ENCODE assay signal across 8 cellular contexts in genomic region chr21:33374080-33374873, GRCh38. TPM values are rescaled to one million over a fixed set of nuclear protein-coding genes. Genes with fewer than 3 reads are reported as not detected.
A peak's percentile ranks its signal among the peaks of the same experiment; 100 is the strongest.
DNase-seq lines count a peak whose midpoint lies in the region; ATAC-seq, FAIRE-seq and TF ChIP-seq lines count a peak whose summit lies in the region.

No MANE protein-coding gene starts in this region.

- H4K20me1 ChIP-seq in HepG2 (ENCODE audit: insufficient read depth, low read length) = no peaks in the 10 kb centered on the region

- DNase-seq in activated T-cell treated with anti-CD3 and anti-CD28 coated beads for 1 hour (ENCODE audit: low read depth) = peak; percentile 51
- DNase-seq in activated T-cell treated with anti-CD3 and anti-CD28 coated beads, Interleukin-2, amount 50 U/mL, for 24 hours = no peak
- DNase-seq in LNCaP clone FGC (ENCODE audit: low read depth) = peak; percentile 35
- DNase-seq in T-helper 1 cell = peak in 4 of 5 donors; percentile 28 to 58 (median 41)
- DNase-seq in caudate nucleus (lab: John Stamatoyannopoulos, UW) = peak in 4 of 61 donors; percentile 4 to 15 (median 7)
- peak; percentile 39 for DNase-seq in HepG2 (ENCODE audit: low spot score)
- peak; percentile 44 to 47 for DNase-seq in suprapubic skin (ENCODE audit: low spot score in 2 of 2)
- DNase-seq in HuH-7.5 (ENCODE audit: low spot score) = no peak

- no TSS peak for BruUV-seq in HepG2 (replicated peaks; lab: Mats Ljungman, UMichigan)

- no peak overlapping the region for H3K27ac Mint-ChIP-seq in activated T-cell treated with anti-CD3 and anti-CD28 coated beads, Interleukin-2, amount 50 U/mL, for 24 hours

- no peaks in the 10 kb centered on the region for H3K27me3 ChIP-seq in HepG2 (ENCODE audit: control insufficient read depth in 1 of 2, insufficient read depth in 2 of 2, low read length in 2 of 2)
- H3K27me3 ChIP-seq in suprapubic skin = no peaks in the 10 kb centered on the region

- no peak overlapping the region for H3K4me2 ChIP-seq in HepG2 (ENCODE audit: low read depth, low read length)

- no peak overlapping the region for H3K4me3 Mint-ChIP-seq in activated T-cell treated with anti-CD3 and anti-CD28 coated beads, Interleukin-2, amount 50 U/mL, for 24 hours

- H3K9me3 ChIP-seq in HepG2 (ENCODE audit: low read length) (no peaks in the 10 kb centered on the region), suprapubic skin (no peaks in the 10 kb centered on the region)

- no peak for TF ChIP-seq POLR2A in HepG2 (IDR thresholded peaks at IDR 0.05; ENCODE audit: insufficient read depth in 1 of 2, low read depth in 2 of 2, low read length in 2 of 2)
- TF ChIP-seq POLR2A in suprapubic skin (IDR thresholded peaks at IDR 0.05) = no peak

- H3K9ac ChIP-seq in HepG2 (ENCODE audit: insufficient read depth, low read depth, low read length) = no peak overlapping the region

- H3K79me2 ChIP-seq in HepG2 (ENCODE audit: insufficient read depth, low read length) = no peaks in the 10 kb centered on the region

- FAIRE-seq in HepG2 (lab: Jason Lieb, UNC) = peak; percentile 72

- H3K4me3 ChIP-seq in LNCaP clone FGC (ENCODE audit: low read depth, low read length) (no peak overlapping the region), HepG2 (replicated peaks in 1 of 3; ENCODE audit: insufficient read depth in 1 of 3, low read depth in 2 of 3, low read length in 3 of 3) (no peak overlapping the region), suprapubic skin (no peak overlapping the region)

- in situ Hi-C loops in HepG2 (cut with HindIII; ENCODE audit: extremely low pct_ligation_motif_present, low pct_unique_long_range_greater_than_20kb) = no loop called here

- CTCF ChIA-PET in HepG2 (lab: Yijun Ruan, JAX; ENCODE audit: low intra/inter-chr PET ratio, low total read pairs) = interaction anchor here (2.3 kb wide), 1 partner anchor 174 kb away, joined by 10 read pairs; no protein-coding TSS in a partner anchor

- peak; percentile 80 for ATAC-seq in HepG2

- no peaks in the 10 kb centered on the region for H3K9me3 Mint-ChIP-seq in activated T-cell treated with anti-CD3 and anti-CD28 coated beads, Interleukin-2, amount 50 U/mL, for 24 hours

- H3K27me3 Mint-ChIP-seq in activated T-cell treated with anti-CD3 and anti-CD28 coated beads, Interleukin-2, amount 50 U/mL, for 24 hours = peaks cover 14% of the 10 kb centered on the region

- TF ChIP-seq CTCF in LNCaP clone FGC (IDR thresholded peaks at IDR 0.05; ENCODE audit: control insufficient read depth, extremely low read depth, insufficient read depth) = peak; percentile 73
- TF ChIP-seq CTCF in HepG2 (CRISPR knock-in tag; IDR thresholded peaks at IDR 0.05) = peak; percentile 71
- TF ChIP-seq CTCF in suprapubic skin (IDR thresholded peaks at IDR 0.05) = peak in 1 of 2 donors; percentile 24

- POLR2A ChIA-PET in HepG2 (lab: Yijun Ruan, JAX) = no interaction called here

- H3K36me3 Mint-ChIP-seq in activated T-cell treated with anti-CD3 and anti-CD28 coated beads, Interleukin-2, amount 50 U/mL, for 24 hours (ENCODE audit: low read depth) = no peaks in the 10 kb centered on the region

- peaks cover 12% of the 10 kb centered on the region for H3K4me1 ChIP-seq in HepG2 (ENCODE audit: insufficient read depth, low read length)
- peaks cover 31% of the 10 kb centered on the region for H3K4me1 ChIP-seq in suprapubic skin

- no peak overlapping the region for H2AFZ ChIP-seq in HepG2 (ENCODE audit: low read length)

- peak overlapping the region; percentile 69 for H3K27ac ChIP-seq in caudate nucleus (ENCODE audit: low read depth, low read length)
- H3K27ac ChIP-seq in HepG2 (ENCODE audit: extremely low read length, insufficient read depth, low read length) = no peak overlapping the region
- peak overlapping the region; percentile 27 for H3K27ac ChIP-seq in suprapubic skin

- 15% methylated on average over 4 of the region's 4 CpGs for WGBS in HepG2 (ENCODE audit: low lambda C conversion rate)
- WGBS in suprapubic skin = 28% methylated on average over 4 of the region's 4 CpGs

- peaks cover 13% of the 10 kb centered on the region for H3K4me1 Mint-ChIP-seq in activated T-cell treated with anti-CD3 and anti-CD28 coated beads, Interleukin-2, amount 50 U/mL, for 24 hours (ENCODE audit: low read depth)

- TF ChIP-seq EP300 in HepG2 (IDR thresholded peaks at IDR 0.05; ENCODE audit: low read depth in 2 of 2, low read length in 2 of 2) (no peak), HepG2 (CRISPR knock-in tag; IDR thresholded peaks at IDR 0.05; ENCODE audit: borderline replicate concordance) (no peak), suprapubic skin (IDR thresholded peaks at IDR 0.05) (no peak)

- intact Hi-C loops in HepG2 (cut with micrococcal nuclease; ENCODE audit: unreplicated experiment) = loop anchor here (1.0 to 10.0 kb wide), 2 partner anchors 175 to 239 kb away; no protein-coding TSS in a partner anchor

- TF ChIP-seq RAD21 in HepG2 (CRISPR knock-in tag; IDR thresholded peaks at IDR 0.05) = no peak

- H3K36me3 ChIP-seq in HepG2 (replicated peaks in 1 of 2; ENCODE audit: control insufficient read depth in 1 of 2, insufficient read depth in 2 of 2, low read length in 2 of 2) (no peaks in the 10 kb centered on the region), suprapubic skin (no peaks in the 10 kb centered on the region)

TF ChIP-seq in HepG2, 621 proteins besides CTCF, POLR2A, EP300 and RAD21:
- TF ChIP-seq MIER2 (CRISPR knock-in tag; IDR thresholded peaks at IDR 0.05) (no peak), STAG1 (CRISPR knock-in tag; IDR thresholded peaks at IDR 0.05) (peak; percentile 85), SMC3 (IDR thresholded peaks at IDR 0.05; ENCODE audit: low read length) (peak; percentile 57)

RNA-seq across cellular contexts. Expression of gene IFNGR2, which starts 28.9 kb away (rescaled TPM):
- total RNA-seq in HepG2 (2016; rRNA removed; fragmentation: Illumina TruSeq; extraction: Trizol) (50.3 and 61.3 TPM in 2 replicates), suprapubic skin (10 to 100 TPM; 47.0 to 75.5 (median 61.0) TPM)
- 140 and 148 TPM in 2 replicates for total RNA-seq in HepG2 (2016; cell fraction: cytosol; rRNA removed; fragmentation: Illumina TruSeq; extraction: Trizol; ENCODE audit: low read depth)
- total RNA-seq in HepG2 (2016; cell fraction: insoluble cytoplasmic fraction; rRNA removed; fragmentation: Illumina TruSeq; extraction: Trizol) = 49.5 and 63.1 TPM in 2 replicates
- total RNA-seq in HepG2 (2016; cell fraction: membrane; rRNA removed; fragmentation: Illumina TruSeq; extraction: Trizol) = 200 and 205 TPM in 2 replicates
- total RNA-seq in HepG2 (2016; cell fraction: nucleus; rRNA removed; fragmentation: Illumina TruSeq; extraction: Trizol) = 31.5 and 38.1 TPM in 2 replicates
- polyA plus RNA-seq in HepG2 (2011; rRNA removed) = 107 and 117 TPM in 2 replicates
- polyA plus RNA-seq in HepG2 (2011; cell fraction: cytosol; rRNA removed) = 81.1 and 96.5 TPM in 2 replicates
- polyA plus RNA-seq in HepG2 (2011; cell fraction: nucleus; rRNA removed) = 29.9 and 35.2 TPM in 2 replicates
- 58.6 and 61.4 TPM in 2 replicates for polyA plus RNA-seq in HepG2 (2012)
- polyA plus RNA-seq in HepG2 (2016; cell fraction: cytosol; fragmentation: Illumina TruSeq; extraction: Trizol; ENCODE audit: low read depth) = 168 and 186 TPM in 2 replicates
- polyA plus RNA-seq in HepG2 (2016; cell fraction: insoluble cytoplasmic fraction; fragmentation: Illumina TruSeq; extraction: Trizol; ENCODE audit: low read depth) = 61.0 and 68.1 TPM in 2 replicates
- 212 and 216 TPM in 2 replicates for polyA plus RNA-seq in HepG2 (2016; cell fraction: membrane; fragmentation: Illumina TruSeq; extraction: Trizol; ENCODE audit: low read depth)
- polyA plus RNA-seq in HepG2 (2016; cell fraction: nucleus; fragmentation: Illumina TruSeq; extraction: Trizol; ENCODE audit: insufficient read depth, low read depth) = 64.8 and 65.1 TPM in 2 replicates
- 86.4 and 152 TPM in 2 replicates for polyA minus RNA-seq in HepG2 (2011; rRNA and poly(A)+ RNA removed; ENCODE audit: low replicate concordance)
- polyA minus RNA-seq in HepG2 (2011; cell fraction: cytosol; rRNA and poly(A)+ RNA removed) = 57.1 and 57.5 TPM in 2 replicates
- polyA minus RNA-seq in HepG2 (2011; cell fraction: nucleus; rRNA and poly(A)+ RNA removed) = 23.6 and 27.8 TPM in 2 replicates

RNA-seq across cellular contexts. Expression of gene IFNAR1, which starts 49.5 kb away (rescaled TPM):
- total RNA-seq in HepG2 (2016; rRNA removed; fragmentation: Illumina TruSeq; extraction: Trizol) (9.3 and 11.2 TPM in 2 replicates), suprapubic skin (10 to 100 TPM; 15.9 to 37.3 (median 22.6) TPM)
- 1.5 and 1.9 TPM in 2 replicates for total RNA-seq in HepG2 (2016; cell fraction: cytosol; rRNA removed; fragmentation: Illumina TruSeq; extraction: Trizol; ENCODE audit: low read depth)
- 9.5 and 10.0 TPM in 2 replicates for total RNA-seq in HepG2 (2016; cell fraction: insoluble cytoplasmic fraction; rRNA removed; fragmentation: Illumina TruSeq; extraction: Trizol)
- 7.9 and 9.1 TPM in 2 replicates for total RNA-seq in HepG2 (2016; cell fraction: membrane; rRNA removed; fragmentation: Illumina TruSeq; extraction: Trizol)
- total RNA-seq in HepG2 (2016; cell fraction: nucleus; rRNA removed; fragmentation: Illumina TruSeq; extraction: Trizol) = 13.0 and 14.3 TPM in 2 replicates
- polyA plus RNA-seq in HepG2 (2011; rRNA removed) = 6.7 and 6.9 TPM in 2 replicates
- 4.7 and 8.7 TPM in 2 replicates for polyA plus RNA-seq in HepG2 (2011; cell fraction: cytosol; rRNA removed)
- polyA plus RNA-seq in HepG2 (2011; cell fraction: nucleus; rRNA removed) = 2.7 and 2.9 TPM in 2 replicates
- 17.0 and 23.0 TPM in 2 replicates for polyA plus RNA-seq in HepG2 (2012)
- 7.3 and 7.9 TPM in 2 replicates for polyA plus RNA-seq in HepG2 (2016; cell fraction: cytosol; fragmentation: Illumina TruSeq; extraction: Trizol; ENCODE audit: low read depth)
- polyA plus RNA-seq in HepG2 (2016; cell fraction: insoluble cytoplasmic fraction; fragmentation: Illumina TruSeq; extraction: Trizol; ENCODE audit: low read depth) = 12.1 and 14.2 TPM in 2 replicates
- polyA plus RNA-seq in HepG2 (2016; cell fraction: membrane; fragmentation: Illumina TruSeq; extraction: Trizol; ENCODE audit: low read depth) = 9.1 and 10.7 TPM in 2 replicates
- 14.6 and 15.2 TPM in 2 replicates for polyA plus RNA-seq in HepG2 (2016; cell fraction: nucleus; fragmentation: Illumina TruSeq; extraction: Trizol; ENCODE audit: insufficient read depth, low read depth)
- polyA minus RNA-seq in HepG2 (2011; rRNA and poly(A)+ RNA removed; ENCODE audit: low replicate concordance) = 15.8 and 22.3 TPM in 2 replicates
- polyA minus RNA-seq in HepG2 (2011; cell fraction: cytosol; rRNA and poly(A)+ RNA removed) = 14.0 and 18.3 TPM in 2 replicates
- 17.0 and 22.1 TPM in 2 replicates for polyA minus RNA-seq in HepG2 (2011; cell fraction: nucleus; rRNA and poly(A)+ RNA removed)

Comparison
In these comparisons a context has a peak if more than half of its experiments do, and no peak if none do; other contexts are left out.
1. DNase-seq: peak in activated T-cell treated with anti-CD3 and anti-CD28 coated beads for 1 hour (single experiment), LNCaP clone FGC (single experiment), T-helper 1 cell (4 of 5), HepG2 (single experiment) and suprapubic skin (2 of 2); none in activated T-cell treated with anti-CD3 and anti-CD28 coated beads, Interleukin-2, amount 50 U/mL, for 24 hours (single experiment) and HuH-7.5 (single experiment).